In the genomic region with DNA sequence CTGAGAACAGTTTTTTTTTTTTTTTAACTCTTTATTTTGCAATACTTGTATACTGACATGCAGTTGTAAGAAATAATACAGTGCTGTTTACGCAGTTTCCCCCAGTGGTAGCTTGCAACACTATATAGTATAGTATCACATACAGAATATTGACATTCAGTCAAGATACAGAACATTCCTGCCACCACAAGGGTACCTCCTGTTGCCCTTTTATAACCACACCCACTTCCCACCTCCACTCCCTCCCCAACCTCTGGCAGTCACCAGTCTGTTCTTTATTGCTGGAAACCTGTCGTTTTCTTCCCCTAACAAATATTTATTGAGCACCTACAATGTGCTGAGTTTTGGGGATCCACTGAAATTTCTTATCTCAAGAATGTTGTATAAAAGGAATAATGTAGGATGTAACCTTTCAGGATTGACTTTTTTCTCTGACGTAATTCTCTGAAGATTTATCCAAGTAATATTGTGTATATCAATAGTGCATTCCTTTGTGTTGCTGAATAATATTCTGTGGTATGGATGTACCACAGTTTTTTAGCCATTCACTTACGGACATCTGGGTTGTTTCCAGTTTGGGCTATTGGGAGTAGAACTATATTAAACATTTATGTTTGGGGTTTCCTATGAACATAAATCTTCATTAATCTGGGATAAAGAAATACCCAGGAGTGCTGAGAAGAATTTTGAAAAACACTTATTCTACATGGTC, we compare ENCODE assay signal across 16 cellular contexts. TPM values are rescaled to one million over a fixed set of nuclear protein-coding genes. Genes with fewer than 3 reads are reported as not detected.
A peak's percentile ranks its signal among the peaks of the same experiment; 100 is the strongest.
DNase-seq lines count a peak whose midpoint lies in the region; ATAC-seq and TF ChIP-seq lines count a peak whose summit lies in the region.
"Had no signal": no experiment of that assay in that cellular context is flagged by ENCODE, and none has a peak within 500 bp of the region (broad histone marks: within the 10 kb centered on the region; RNA-seq: fewer than 3 reads in every experiment).

No MANE protein-coding gene starts in this region.

- peaks cover 32 to 36% of the 10 kb centered on the region in 2 donors for H3K36me3 Mint-ChIP-seq in CD4-positive, alpha-beta memory T cell
- H3K36me3 Mint-ChIP-seq: natural killer cell treated with Interleukin-12 subunit alpha and Interleukin-12 subunit beta and Interleukin-15 and Interleukin-18, amount 100 ng/mL, for 72 hours had no signal

- H3K4me3 ChIP-seq in heart right ventricle (no peak overlapping the region), esophagus (ENCODE audit: low read depth in 1 of 2, low read length in 2 of 2) (no peak overlapping the region), osteoblast (ENCODE audit: insufficient read depth, low read length) (no peak overlapping the region), vagina (no peak overlapping the region)
- no peak overlapping the region for H3K4me3 ChIP-seq in CD4-positive, alpha-beta memory T cell (ENCODE audit: low read length in 2 of 2)
- H3K4me3 ChIP-seq: A549, ascending aorta had no signal

- DNase-seq in heart right ventricle (no peak), Right ventricle myocardium inferior (ENCODE audit: missing footprints) (no peak), osteoblast (ENCODE audit: insufficient read length, low spot score, missing footprints) (no peak), vagina (ENCODE audit: extremely low spot score in 2 of 2) (peak in 1 of 2 donors; percentile 52), NCI-H524 treated with DMSO at 0.1 percent for 48 hours (lab: John Stamatoyannopoulos, UW) (no peak)
- DNase-seq in CD4-positive, alpha-beta memory T cell = no peak
- DNase-seq: activated CD4-positive, alpha-beta T cell treated with anti-CD3 and anti-CD28 coated beads, Interleukin-2, amount 50 U/mL, for 4 hours; NCI-H1436; NCI-H510A treated with DMSO at 0.1 percent for 48 hours had no signal

- H3K36me3 ChIP-seq in heart right ventricle = peaks cover 0 to 54% (median 27%) of the 10 kb centered on the region in 9 donors
- H3K36me3 ChIP-seq in esophagus (ENCODE audit: control insufficient read depth in 2 of 2, insufficient read depth in 2 of 2, low read length in 1 of 2) = peaks cover 2 to 9% of the 10 kb centered on the region in 2 donors
- peaks cover 33% of the 10 kb centered on the region for H3K36me3 ChIP-seq in osteoblast (ENCODE audit: insufficient read depth, low read length)
- peaks cover 0 to 15% of the 10 kb centered on the region in 2 donors for H3K36me3 ChIP-seq in vagina
- peaks cover 20% of the 10 kb centered on the region for H3K36me3 ChIP-seq in CD4-positive, alpha-beta memory T cell (ENCODE audit: insufficient read depth, low read length)

- H2AFZ ChIP-seq in osteoblast (ENCODE audit: low read length) = no peak overlapping the region

- no peaks in the 10 kb centered on the region for H3K79me2 ChIP-seq in osteoblast (ENCODE audit: insufficient read depth, low read length)

- H3K27ac Mint-ChIP-seq in CD4-positive, alpha-beta memory T cell = no peak overlapping the region
- H3K27ac Mint-ChIP-seq: activated T-helper 2 cell treated with anti-CD3 and anti-CD28 coated beads, Interferon-gamma antibody, Interleukin-2, Interleukin-4, amounts not matched to agents 10 μg/mL and 5 μg/mL and 100 μg/mL, durations not matched to agents 14 hours and 24 hours and 36 hours had no signal

- POLR2A ChIA-PET in CD4-positive, alpha-beta memory T cell (lab: Charles Lee; ENCODE audit: partially characterized antibody) = interaction anchor here (0.6 to 1.3 kb wide), 4 partner anchors 11 to 113 kb away, joined by 3 to 5 read pairs (median 4); no protein-coding TSS in a partner anchor

- H3K9me3 ChIP-seq in heart right ventricle (no peaks in the 10 kb centered on the region), esophagus (ENCODE audit: control insufficient read depth in 2 of 2, insufficient read depth in 1 of 2, low read depth in 1 of 2, low read length in 1 of 2) (no peaks in the 10 kb centered on the region), osteoblast (ENCODE audit: low read depth, low read length) (no peaks in the 10 kb centered on the region), vagina (no peaks in the 10 kb centered on the region)
- H3K9me3 ChIP-seq in CD4-positive, alpha-beta memory T cell (ENCODE audit: control insufficient read depth in 1 of 2, low read length in 2 of 2) = no peaks in the 10 kb centered on the region
- H3K9me3 ChIP-seq: A549, ascending aorta had no signal

- H3K27ac ChIP-seq in heart right ventricle = peak overlapping the region in 8 of 10 donors; percentile 74 to 98 (median 92)
- H3K27ac ChIP-seq in esophagus (ENCODE audit: low read depth in 2 of 2, low read length in 1 of 2) = peak overlapping the region; percentile 18 to 93
- peak overlapping the region; percentile 58 for H3K27ac ChIP-seq in osteoblast (ENCODE audit: low read depth, low read length)
- H3K27ac ChIP-seq in vagina = peak overlapping the region; percentile 88
- H3K27ac ChIP-seq in CD4-positive, alpha-beta memory T cell (ENCODE audit: low read depth, low read length) = no peak overlapping the region
- H3K27ac ChIP-seq: A549 had no signal

- H3K27me3 ChIP-seq in heart right ventricle = no peaks in the 10 kb centered on the region
- H3K27me3 ChIP-seq in esophagus (ENCODE audit: control insufficient read depth in 1 of 2, insufficient read depth in 2 of 2, low read length in 2 of 2) = no peaks in the 10 kb centered on the region
- no peaks in the 10 kb centered on the region for H3K27me3 ChIP-seq in osteoblast (ENCODE audit: insufficient read depth, low read length)
- no peaks in the 10 kb centered on the region for H3K27me3 ChIP-seq in vagina
- no peaks in the 10 kb centered on the region for H3K27me3 ChIP-seq in CD4-positive, alpha-beta memory T cell (ENCODE audit: insufficient read depth, low read length)
- H3K27me3 ChIP-seq: ascending aorta had no signal

- peaks cover 5 to 18% (median 11%) of the 10 kb centered on the region in 4 donors for H3K4me1 Mint-ChIP-seq in CD4-positive, alpha-beta memory T cell

- H3K9me3 Mint-ChIP-seq in CD4-positive, alpha-beta memory T cell = no peaks in the 10 kb centered on the region
- H3K9me3 Mint-ChIP-seq: activated T-helper 2 cell treated with anti-CD3 and anti-CD28 coated beads, Interferon-gamma antibody, Interleukin-2, Interleukin-4, amounts not matched to agents 10 μg/mL and 5 μg/mL and 100 μg/mL, durations not matched to agents 14 hours and 24 hours and 36 hours; natural killer cell treated with Interleukin-12 subunit alpha and Interleukin-12 subunit beta and Interleukin-15 and Interleukin-18, amount 100 ng/mL, for 72 hours; T-helper 2 cell treated with Interferon-gamma antibody and Interleukin-4, amounts not matched to agents 5 μg/mL and 100 μg/mL, for 36 hours had no signal

- CTCF ChIA-PET in CD4-positive, alpha-beta memory T cell (lab: Charles Lee; ENCODE audit: partially characterized antibody) = interaction anchor here (1.3 kb wide), 1 partner anchor 14 kb away, joined by 3 read pairs; no protein-coding TSS in a partner anchor

- no peak for TF ChIP-seq CTCF in heart right ventricle (IDR thresholded peaks at IDR 0.05)
- TF ChIP-seq CTCF in osteoblast (IDR thresholded peaks at IDR 0.05; ENCODE audit: extremely low read depth, low read depth, low read length) = no peak
- no peak for TF ChIP-seq CTCF in vagina (IDR thresholded peaks at IDR 0.05)

- no peak overlapping the region for H3K4me3 Mint-ChIP-seq in CD4-positive, alpha-beta memory T cell
- H3K4me3 Mint-ChIP-seq: natural killer cell treated with Interleukin-12 subunit alpha and Interleukin-12 subunit beta and Interleukin-15 and Interleukin-18, amount 100 ng/mL, for 72 hours had no signal

- ATAC-seq in heart right ventricle (no peak), Right ventricle myocardium inferior (no peak), HG03196 (IDR thresholded peaks at IDR 0.05; ENCODE audit: unreplicated experiment) (no peak)
- ATAC-seq: A549; natural killer cell treated with Interleukin-12 subunit alpha and Interleukin-12 subunit beta and Interleukin-15 and Interleukin-18, amount 100 ng/mL, for 72 hours had no signal

- peaks cover 16 to 80% (median 69%) of the 10 kb centered on the region in 9 donors for H3K4me1 ChIP-seq in heart right ventricle
- H3K4me1 ChIP-seq in esophagus (ENCODE audit: control insufficient read depth in 2 of 2, insufficient read depth in 2 of 2, low read length in 1 of 2) = peaks cover 3 to 13% of the 10 kb centered on the region in 2 donors
- H3K4me1 ChIP-seq in osteoblast (ENCODE audit: insufficient read depth, low read length) = peaks cover 54% of the 10 kb centered on the region
- peaks cover 63% of the 10 kb centered on the region for H3K4me1 ChIP-seq in vagina
- peaks cover 9% of the 10 kb centered on the region for H3K4me1 ChIP-seq in CD4-positive, alpha-beta memory T cell (ENCODE audit: insufficient read depth, low read length)

- no peaks in the 10 kb centered on the region for H3K27me3 Mint-ChIP-seq in CD4-positive, alpha-beta memory T cell

- no peak for TF ChIP-seq POLR2A in vagina (IDR thresholded peaks at IDR 0.05)

- H3K4me2 ChIP-seq in osteoblast (ENCODE audit: insufficient read depth, low read length) = no peak overlapping the region
- H3K4me2 ChIP-seq: A549 had no signal

- no peaks in the 10 kb centered on the region for H4K20me1 ChIP-seq in osteoblast (ENCODE audit: insufficient read depth, low read length)

- intact Hi-C loops in heart right ventricle (cut with DNase I) (loop anchor here in 1 of 10 donors (5.0 kb wide), 2 partner anchors 35 to 115 kb away; no protein-coding TSS in a partner anchor), Right ventricle myocardium inferior (cut with DNase I) (no loop called here), vagina (cut with DNase I) (no loop called here)
- intact Hi-C loops in CD4-positive, alpha-beta memory T cell (cut with micrococcal nuclease) = no loop called here

- 87 to 93% methylated on average over 4 of the region's 4 CpGs for WGBS in heart right ventricle, 2 donors
- WGBS in esophagus, 2 donors = 74 to 78% methylated on average over 4 of the region's 4 CpGs

RNA-seq across cellular contexts. Expression of a gene that starts 51.4 kb away (rescaled TPM):
- total RNA-seq in heart right ventricle (1 to 10 TPM in 2 of 10 donors, under 1 TPM in 8; 0.12 to 1.5 (median 0.32) TPM), Right ventricle myocardium inferior (0.16 TPM), osteoblast (0.29 and 1.1 TPM in 2 replicates), vagina (1.7 TPM)
- polyA plus RNA-seq in heart right ventricle (under 1 TPM; 0.07 to 0.22 TPM), esophagus (1 to 10 TPM in 1 of 2 donors, under 1 TPM in 1; 0.88 to 1.3 TPM)
- total RNA-seq in CD4-positive, alpha-beta memory T cell = 1 to 10 TPM; 1.8 to 3.9 TPM
- under 1 TPM in 1 of 2 donors, not detected in 1; 0.02 TPM for polyA plus RNA-seq in CD4-positive, alpha-beta memory T cell
- total RNA-seq: ascending aorta had no signal
